In the genomic region with DNA sequence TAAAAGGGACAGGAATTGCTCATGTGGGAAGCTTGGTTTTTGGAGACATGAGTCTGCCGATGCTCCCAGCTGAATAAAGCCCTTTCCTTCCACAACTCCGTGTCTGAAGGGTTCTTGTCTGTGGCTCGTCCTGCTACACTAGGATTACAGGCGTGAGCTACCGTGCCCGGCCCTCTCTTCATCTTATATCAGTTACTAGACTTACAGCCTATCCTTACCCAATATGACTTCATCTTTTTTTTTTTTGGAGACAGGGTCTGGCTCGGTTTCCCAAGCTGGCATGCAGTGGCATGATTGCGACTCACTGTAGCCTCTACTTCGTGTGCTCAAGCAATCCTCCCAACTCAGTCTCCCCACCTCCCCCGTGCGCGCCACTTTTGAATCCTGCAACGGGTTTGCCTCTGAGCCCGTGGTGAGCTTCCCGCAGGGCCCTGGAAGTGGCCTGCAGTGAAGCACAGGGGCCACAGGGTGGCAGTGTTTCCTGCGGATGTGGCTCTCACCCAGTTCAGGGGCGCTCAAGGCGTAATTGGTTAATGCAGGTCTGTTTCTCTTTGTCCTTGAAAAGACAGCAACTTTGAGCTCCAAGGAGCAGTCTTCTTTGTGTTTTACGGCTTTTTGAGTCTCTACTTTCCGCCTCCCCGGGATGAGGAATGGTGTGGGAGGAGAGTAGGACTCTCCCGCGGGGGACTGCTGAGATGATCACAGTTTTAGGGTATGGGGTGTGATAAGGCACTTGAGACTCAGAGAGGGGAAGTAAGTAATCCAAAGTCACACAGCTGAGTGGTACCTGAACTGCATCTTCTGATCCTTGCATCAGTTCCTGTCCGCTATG, we compare ENCODE assay signal across 7 cellular contexts. TPM values are rescaled to one million over a fixed set of nuclear protein-coding genes. Genes with fewer than 3 reads are reported as not detected.
DNase-seq lines count a peak whose midpoint lies in the region; ATAC-seq and TF ChIP-seq lines count a peak whose summit lies in the region.

No MANE protein-coding gene starts in this region.

- intact Hi-C loops in naive thymus-derived CD4-positive, alpha-beta T cell (cut with micrococcal nuclease), result loop anchor here in 1 of 2 donors (1.0 kb wide), 2 partner anchors 393 to 478 kb away; no protein-coding TSS in a partner anchor

- H3K36me3 ChIP-seq in naive thymus-derived CD4-positive, alpha-beta T cell (ENCODE audit: control insufficient read depth in 2 of 3, insufficient read depth in 3 of 3, low read length in 3 of 3), result no peaks in the 10 kb centered on the region

- POLR2A ChIA-PET in naive thymus-derived CD4-positive, alpha-beta T cell (lab: Charles Lee), result no interaction called here

- DNase-seq in GM12865 (ENCODE audit: low read depth) (peak; percentile 77), NOMO-1 treated with dmso at 0.1 percent for 144 hours (lab: John Stamatoyannopoulos, UW; ENCODE audit: unreplicated experiment) (peak; percentile 41), epidermal melanocyte (ENCODE audit: insufficient read length, low spot score) (peak; percentile 54)
- peak; percentile 68 for DNase-seq in activated CD8-positive, alpha-beta memory T cell treated with anti-CD3 and anti-CD28 coated beads, Interleukin-2, amount 50 U/mL, for 4 hours
- DNase-seq in naive thymus-derived CD4-positive, alpha-beta T cell, result peak; percentile 49 to 80 (median 73)
- peak; percentile 69 for DNase-seq in stimulated activated naive B cell treated with anti-CD40 and anti-IgM and Interleukin-4, amounts not matched to agents 10 μg/mL and 1 μg/mL and 100 μg/mL, for 72 hours

- TF ChIP-seq CTCF in GM12865 (IDR thresholded peaks at IDR 0.05; ENCODE audit: insufficient read depth, low read depth, low read length, missing control alignments), result peak; percentile 98

- peak; percentile 63 for ATAC-seq in HG03565 (IDR thresholded peaks at IDR 0.05; ENCODE audit: unreplicated experiment)
- peak; percentile 99 for ATAC-seq in naive thymus-derived CD4-positive, alpha-beta T cell
- ATAC-seq in stimulated activated naive B cell treated with anti-CD40 and anti-IgM and Interleukin-4, amounts not matched to agents 10 μg/mL and 1 μg/mL and 100 μg/mL, for 72 hours (replicated peaks), result peak; percentile 96 to 98

- no peaks in the 10 kb centered on the region for H3K9me3 ChIP-seq in naive thymus-derived CD4-positive, alpha-beta T cell (ENCODE audit: control insufficient read depth in 2 of 3, low read length in 3 of 3)

- CTCF ChIA-PET in naive thymus-derived CD4-positive, alpha-beta T cell (lab: Charles Lee), result interaction anchor here (0.6 to 1.5 kb wide), 15 partner anchors 9 to 786 kb away, joined by 3 to 7 read pairs (median 3); a partner anchor contains a TSS

- peaks cover 0 to 4% (median 0%) of the 10 kb centered on the region in 11 donors for H3K9me3 Mint-ChIP-seq in naive thymus-derived CD4-positive, alpha-beta T cell
- H3K9me3 Mint-ChIP-seq in stimulated activated naive B cell treated with anti-CD40 and anti-IgM and Interleukin-4, amounts not matched to agents 10 μg/mL and 1 μg/mL and 100 μg/mL, for 72 hours, result peaks cover 4 to 6% of the 10 kb centered on the region in 2 donors

- peaks cover 7 to 12% (median 10%) of the 10 kb centered on the region in 7 donors for H3K4me1 Mint-ChIP-seq in naive thymus-derived CD4-positive, alpha-beta T cell
- H3K4me1 Mint-ChIP-seq in stimulated activated naive B cell treated with anti-CD40 and anti-IgM and Interleukin-4, amounts not matched to agents 10 μg/mL and 1 μg/mL and 100 μg/mL, for 72 hours, result peaks cover 4 to 11% of the 10 kb centered on the region in 2 donors

- H3K4me3 ChIP-seq in GM12865 (ENCODE audit: low read depth, low read length), result no peak overlapping the region
- H3K4me3 ChIP-seq in naive thymus-derived CD4-positive, alpha-beta T cell (ENCODE audit: low read length), result peak overlapping the region; percentile 21

- H3K27me3 ChIP-seq in naive thymus-derived CD4-positive, alpha-beta T cell (ENCODE audit: control insufficient read depth in 2 of 2, insufficient read depth in 2 of 2, low read length in 2 of 2), result no peaks in the 10 kb centered on the region

- peak overlapping the region in 4 of 9 donors; percentile 23 to 84 (median 34) for H3K27ac Mint-ChIP-seq in naive thymus-derived CD4-positive, alpha-beta T cell
- no peak overlapping the region for H3K27ac Mint-ChIP-seq in stimulated activated naive B cell treated with anti-CD40 and anti-IgM and Interleukin-4, amounts not matched to agents 10 μg/mL and 1 μg/mL and 100 μg/mL, for 72 hours

- no peak overlapping the region for H3K27ac ChIP-seq in naive thymus-derived CD4-positive, alpha-beta T cell (ENCODE audit: low read depth, low read length)

- H3K27me3 Mint-ChIP-seq in naive thymus-derived CD4-positive, alpha-beta T cell, result peaks cover 10 to 20% (median 14%) of the 10 kb centered on the region in 5 donors
- peaks cover 24 to 25% of the 10 kb centered on the region in 2 donors for H3K27me3 Mint-ChIP-seq in stimulated activated naive B cell treated with anti-CD40 and anti-IgM and Interleukin-4, amounts not matched to agents 10 μg/mL and 1 μg/mL and 100 μg/mL, for 72 hours

- H3K4me1 ChIP-seq in naive thymus-derived CD4-positive, alpha-beta T cell (ENCODE audit: control insufficient read depth in 2 of 2, insufficient read depth in 2 of 2, low read length in 2 of 2), result no peaks in the 10 kb centered on the region

- peak overlapping the region; percentile 23 to 79 (median 72) for H3K4me3 Mint-ChIP-seq in naive thymus-derived CD4-positive, alpha-beta T cell
- no peak overlapping the region for H3K4me3 Mint-ChIP-seq in stimulated activated naive B cell treated with anti-CD40 and anti-IgM and Interleukin-4, amounts not matched to agents 10 μg/mL and 1 μg/mL and 100 μg/mL, for 72 hours

- no peaks in the 10 kb centered on the region for H3K36me3 Mint-ChIP-seq in naive thymus-derived CD4-positive, alpha-beta T cell
- no peaks in the 10 kb centered on the region for H3K36me3 Mint-ChIP-seq in stimulated activated naive B cell treated with anti-CD40 and anti-IgM and Interleukin-4, amounts not matched to agents 10 μg/mL and 1 μg/mL and 100 μg/mL, for 72 hours

RNA-seq across cellular contexts. Expression of a gene that starts 22.7 kb away (rescaled TPM):
- total RNA-seq in naive thymus-derived CD4-positive, alpha-beta T cell, result 1 to 10 TPM in 2 of 5 experiments, under 1 TPM in 3; 0.15 to 5.8 (median 0.40) TPM
- 1 to 10 TPM; 5.4 to 9.8 TPM for polyA plus RNA-seq in naive thymus-derived CD4-positive, alpha-beta T cell

Comparison
In these comparisons a context has a peak if more than half of its experiments do, and no peak if none do; other contexts are left out.
1. H3K4me3 Mint-ChIP-seq: peak in naive thymus-derived CD4-positive, alpha-beta T cell (10 of 10); none in stimulated activated naive B cell treated with anti-CD40 and anti-IgM and Interleukin-4, amounts not matched to agents 10 μg/mL and 1 μg/mL and 100 μg/mL, for 72 hours (0 of 2).
2. Peak in every context shown above with its lines, with median percentiles within 50 percentile points of each other: DNase-seq and ATAC-seq.